Comparison of ENCODE assay signal across 9 cellular contexts in the genomic region with DNA sequence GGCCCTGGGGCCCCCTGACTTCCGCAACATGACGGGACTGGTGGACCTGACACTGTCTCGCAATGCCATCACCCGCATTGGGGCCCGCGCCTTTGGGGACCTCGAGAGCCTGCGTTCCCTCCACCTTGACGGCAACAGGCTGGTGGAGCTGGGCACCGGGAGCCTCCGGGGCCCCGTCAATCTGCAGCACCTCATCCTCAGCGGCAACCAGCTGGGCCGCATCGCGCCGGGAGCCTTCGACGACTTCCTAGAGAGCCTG. TPM values are rescaled to one million over a fixed set of nuclear protein-coding genes. Genes with fewer than 3 reads are reported as not detected.
DNase-seq lines count a peak whose midpoint lies in the region; ATAC-seq, FAIRE-seq and TF ChIP-seq lines count a peak whose summit lies in the region.
"Had no signal": no experiment of that assay in that cellular context is flagged by ENCODE, and none has a peak within 500 bp of the region (broad histone marks: within the 10 kb centered on the region; RNA-seq: fewer than 3 reads in every experiment).

No MANE protein-coding gene starts in this region.

- H3K4me2 ChIP-seq in neuronal stem cell (ENCODE audit: insufficient read depth, low read length, poor library complexity, severe bottlenecking): peak overlapping the region; percentile 99

- no peak overlapping the region for H4K8ac ChIP-seq in neuronal stem cell (ENCODE audit: low read depth, low read length)

- DNase-seq in NCI-H526 (lab: John Stamatoyannopoulos, UW) (peak; percentile 56 to 85), neuronal stem cell (ENCODE audit: low spot score) (no peak), tibial nerve (ENCODE audit: low spot score in 2 of 2) (no peak), GM12892 (ENCODE audit: insufficient read length) (no peak)
- DNase-seq in central memory CD8-positive, alpha-beta T cell (ENCODE audit: low spot score in 2 of 2): no peak
- DNase-seq: activated effector memory CD4-positive, alpha-beta T cell treated with Interleukin-2 at 50 U/mL for 16 hours had no signal

- H3K4me1 ChIP-seq in ES-I3 (ENCODE audit: insufficient read depth, low read length): no peaks in the 10 kb centered on the region; the same call in 1 of the 2 replicates
- peaks cover 4 to 14% of the 10 kb centered on the region in 2 donors for H3K4me1 ChIP-seq in neuronal stem cell (ENCODE audit: control insufficient read depth in 2 of 2, insufficient read depth in 1 of 2, low read depth in 1 of 2, low read length in 2 of 2)
- H3K4me1 ChIP-seq in tibial nerve: peaks cover 0 to 21% (median 5%) of the 10 kb centered on the region in 4 donors

- H3K4me3 Mint-ChIP-seq in central memory CD8-positive, alpha-beta T cell: peak overlapping the region; percentile 78

- H3K36me3 ChIP-seq in ES-I3 (ENCODE audit: insufficient read depth, low read length) (no peaks in the 10 kb centered on the region), neuronal stem cell (replicated peaks in 1 of 2; ENCODE audit: control insufficient read depth in 2 of 2, insufficient read depth in 2 of 2, low read length in 2 of 2) (peaks cover 3 to 14% of the 10 kb centered on the region in 2 donors), tibial nerve (peaks cover 0 to 54% (median 0%) of the 10 kb centered on the region in 3 donors)

- peak overlapping the region; percentile 16 for H3K23ac ChIP-seq in neuronal stem cell (ENCODE audit: low read depth, low read length, poor library complexity)

- peak overlapping the region; percentile 26 for H2BK5ac ChIP-seq in neuronal stem cell (ENCODE audit: low read length)

- H3K9me3 ChIP-seq in ES-I3 (ENCODE audit: control insufficient read depth, insufficient read depth, low read length) (no peaks in the 10 kb centered on the region), neuronal stem cell (replicated peaks in 1 of 2; ENCODE audit: control insufficient read depth in 2 of 2, insufficient read depth in 1 of 2, low read depth in 1 of 2, low read length in 2 of 2) (no peaks in the 10 kb centered on the region), tibial nerve (no peaks in the 10 kb centered on the region)

- ATAC-seq in central memory CD8-positive, alpha-beta T cell (replicated peaks; ENCODE audit: extremely low read depth, poor library complexity, severe bottlenecking): no peak
- ATAC-seq in GM21717 (IDR thresholded peaks at IDR 0.05; ENCODE audit: unreplicated experiment): no peak
- ATAC-seq: Right ventricle myocardium inferior had no signal

- TF ChIP-seq POLR2A in tibial nerve (IDR thresholded peaks at IDR 0.05) (no peak), GM12892 (IDR thresholded peaks at IDR 0.05; ENCODE audit: low read depth, low read length) (no peak)

- H3K27ac ChIP-seq in neuronal stem cell (replicated peaks; ENCODE audit: low read length) (no peak overlapping the region), tibial nerve (peak overlapping the region in 2 of 4 donors; percentile 83 to 97)

- no peak for TF ChIP-seq CTCF in tibial nerve (IDR thresholded peaks at IDR 0.05)

- no CpG with 5 or more reads among the region's 19 CpGs for WGBS in neuronal stem cell (ENCODE audit: extremely low coverage in 2 of 2, insufficient read length in 2 of 2, insufficient replicate concordance in 1 of 2), 2 donors
- 94 to 98% methylated on average over 9 to 19 of the region's 19 CpGs for WGBS in tibial nerve, 2 donors

- no peaks in the 10 kb centered on the region for H3K27me3 Mint-ChIP-seq in central memory CD8-positive, alpha-beta T cell

- peaks cover 9% of the 10 kb centered on the region for H3K4me1 Mint-ChIP-seq in central memory CD8-positive, alpha-beta T cell

- no peak overlapping the region for H2BK15ac ChIP-seq in neuronal stem cell (ENCODE audit: low read length)

- peak overlapping the region; percentile 60 for H2AK5ac ChIP-seq in neuronal stem cell (ENCODE audit: low read depth, low read length)

- H3K9me3 Mint-ChIP-seq in central memory CD8-positive, alpha-beta T cell: no peaks in the 10 kb centered on the region

- no peak overlapping the region for H2AFZ ChIP-seq in neuronal stem cell (ENCODE audit: low read length)

- H3K36me3 Mint-ChIP-seq in central memory CD8-positive, alpha-beta T cell (ENCODE audit: insufficient read depth): peaks cover 9% of the 10 kb centered on the region

- H3K4me3 ChIP-seq in neuronal stem cell (ENCODE audit: low read length in 2 of 2) (peak overlapping the region in 1 of 2 donors; percentile 98), tibial nerve (no peak overlapping the region)

- TF ChIP-seq EP300 in tibial nerve (IDR thresholded peaks at IDR 0.05): no peak

- no peak for FAIRE-seq in GM12892 (lab: Jason Lieb, UNC)

- H3K14ac ChIP-seq in neuronal stem cell (ENCODE audit: low read length): peak overlapping the region; percentile 14

- peak overlapping the region; percentile 16 for H2BK120ac ChIP-seq in neuronal stem cell (ENCODE audit: low read depth, low read length)

- H3K27me3 ChIP-seq in neuronal stem cell (ENCODE audit: control insufficient read depth in 3 of 3, insufficient read depth in 3 of 3, low read depth in 1 of 3, low read length in 3 of 3): no peaks in the 10 kb centered on the region
- no peaks in the 10 kb centered on the region for H3K27me3 ChIP-seq in tibial nerve

- peaks cover 10% of the 10 kb centered on the region for H3K79me1 ChIP-seq in neuronal stem cell (ENCODE audit: low read depth, low read length)

- no peak overlapping the region for H4K91ac ChIP-seq in neuronal stem cell (ENCODE audit: low read depth, low read length, poor library complexity)

- H2BK12ac ChIP-seq in neuronal stem cell (ENCODE audit: low read length): no peak overlapping the region

- H3K4ac ChIP-seq in neuronal stem cell (ENCODE audit: low read length): no peak overlapping the region

- no peak overlapping the region for H3K18ac ChIP-seq in neuronal stem cell (ENCODE audit: low read length)

- H3K9ac ChIP-seq in ES-I3 (ENCODE audit: low read depth, low read length) (peak overlapping the region; percentile 82), neuronal stem cell (ENCODE audit: low read depth, low read length, poor library complexity) (peak overlapping the region; percentile 44)

- H3K27ac Mint-ChIP-seq in central memory CD8-positive, alpha-beta T cell (ENCODE audit: low read depth): peak overlapping the region; percentile 19

RNA-seq across cellular contexts. Expression of a gene that starts 1.0 kb away (rescaled TPM):
- polyA plus RNA-seq in neuronal stem cell (2013, experiment 1 of 2): 19.8 TPM
- 20.8 TPM for polyA plus RNA-seq in neuronal stem cell (2013, experiment 2 of 2)
- 10 to 100 TPM in 3 of 4 donors, 1 to 10 TPM in 1; 9.4 to 17.1 (median 14.0) TPM for total RNA-seq in tibial nerve
- polyA plus RNA-seq in GM12892 (2012; ENCODE audit: missing spikeins): 2.0 TPM

RNA-seq across cellular contexts. Expression of a gene that starts 14.6 kb away (rescaled TPM):
- polyA plus RNA-seq in neuronal stem cell (2013, experiment 1 of 2): 25.4 TPM
- 23.9 TPM for polyA plus RNA-seq in neuronal stem cell (2013, experiment 2 of 2)
- 10 to 100 TPM; 18.1 to 25.8 (median 20.9) TPM for total RNA-seq in tibial nerve
- 8.6 TPM for polyA plus RNA-seq in GM12892 (2012; ENCODE audit: missing spikeins)

Comparison
In these comparisons a context has a peak if more than half of its experiments do, and no peak if none do; other contexts are left out.
1. DNase-seq: peak in NCI-H526 (2 of 2); none in central memory CD8-positive, alpha-beta T cell (0 of 2), neuronal stem cell (single experiment), tibial nerve (0 of 2) and GM12892 (single experiment).